Comparison of ENCODE assay signal across 32 cellular contexts in genomic region chr4:71140563-71140962, GRCh38.
"Had no signal": no experiment of that assay in that cellular context is flagged by ENCODE, and none has a peak within 500 bp of the region (broad histone marks: within the 10 kb centered on the region; RNA-seq: fewer than 3 reads in every experiment).

No MANE protein-coding gene starts in this region.

- H3K4me3 ChIP-seq: MG63 had no signal

- H3K36me3 ChIP-seq: MG63 had no signal

- DNase-seq: Karpas-422, Kasumi-1, MG63, NCI-H1048, NCI-H1092, NCI-H1092 treated with DMSO at 0.1 percent for 48 hours, NCI-H1105, NCI-H1105 treated with DMSO at 0.1 percent for 48 hours, NCI-H1417, NCI-H1417 treated with DMSO at 0.1 percent for 48 hours, NCI-H1436, NCI-H1436 treated with DMSO at 0.1 percent for 48 hours, NCI-H146, NCI-H1694, NCI-H1694 treated with DMSO at 0.1 percent for 48 hours, NCI-H187, NCI-H187 treated with DMSO at 0.1 percent for 48 hours, NCI-H1930, NCI-H2029, NCI-H2029 treated with DMSO at 0.1 percent for 48 hours, NCI-H2081, NCI-H2081 treated with DMSO at 0.1 percent for 48 hours, NCI-H2107, NCI-H2171, NCI-H2171 treated with DMSO at 0.1 percent for 48 hours, NCI-H2227 treated with DMSO at 0.1 percent for 48 hours, NCI-H226, NCI-H345, NCI-H446, NCI-H446 treated with DMSO at 0.1 percent for 48 hours, NCI-H510A had no signal

- H3K9ac ChIP-seq: KMS-11 had no signal

- H3K9me3 ChIP-seq: MG63 had no signal

- H3K27ac ChIP-seq: KMS-11 had no signal

- H3K4me2 ChIP-seq: KMS-11 had no signal

- H3K27me3 ChIP-seq: MG63 had no signal
